8 cellular contexts compared by ENCODE assay signal in genomic region chr12:14367097-14367661, GRCh38. TPM values are rescaled to one million over a fixed set of nuclear protein-coding genes. Genes with fewer than 3 reads are reported as not detected.
A peak's percentile ranks its signal among the peaks of the same experiment; 100 is the strongest.
DNase-seq lines count a peak whose midpoint lies in the region; ATAC-seq and TF ChIP-seq lines count a peak whose summit lies in the region.

No MANE protein-coding gene starts in this region.

- H3K27ac ChIP-seq in HCT116 (ENCODE audit: low read depth, low read length) (peak overlapping the region; percentile 99; the same call in 1 of the 2 replicates), breast epithelium (peak overlapping the region; percentile 97 to 99), urinary bladder (ENCODE audit: low read depth) (peak overlapping the region; percentile 38)

- H3K4me1 Mint-ChIP-seq in activated CD8-positive, alpha-beta memory T cell treated with anti-CD3 and anti-CD28 coated beads, Interleukin-2, amount 10 ng/mL, durations not matched to agents 7 days and 5 days, result peaks cover 45% of the 10 kb centered on the region

- CTCF ChIA-PET in activated CD8-positive, alpha-beta memory T cell treated with anti-CD3 and anti-CD28 coated beads, Interleukin-2, amount 10 ng/mL, durations not matched to agents 7 days and 5 days (lab: Charles Lee), result interaction anchor here (1.8 to 3.1 kb wide), 3 partner anchors 19 to 402 kb away, joined by 8 to 58 read pairs (median 19); no protein-coding TSS in a partner anchor
- CTCF ChIA-PET in HCT116 (lab: Charles Lee), result interaction anchor here (2.1 kb wide), 1 partner anchor 129 kb away, joined by 9 read pairs; no protein-coding TSS in a partner anchor

- TF ChIP-seq RAD21 in HCT116 (IDR thresholded peaks at IDR 0.05; ENCODE audit: low read depth), result no peak

- H3K4me1 ChIP-seq in HCT116 (ENCODE audit: control insufficient read depth in 1 of 2, insufficient read depth in 2 of 2, low read length in 2 of 2) (peaks cover 2 to 25% of the 10 kb centered on the region in 2 experiments; a peak in 3 of 4 replicates), breast epithelium (no peaks in the 10 kb centered on the region), urinary bladder (ENCODE audit: insufficient read depth) (no peaks in the 10 kb centered on the region)

- DNase-seq in activated CD8-positive, alpha-beta memory T cell treated with anti-CD3 and anti-CD28 coated beads, Interleukin-2, amount 10 ng/mL, durations not matched to agents 7 days and 5 days, result no peak
- no peak for DNase-seq in activated CD8-positive, alpha-beta memory T cell treated with anti-CD3 and anti-CD28 coated beads, Interleukin-2, amount 50 U/mL, for 4 hours
- DNase-seq in HCT116 (ENCODE audit: low read depth, low spot score) (no peak), NCI-H526 (lab: John Stamatoyannopoulos, UW) (peak; percentile 34 to 36), breast epithelium (ENCODE audit: low spot score in 2 of 2) (no peak), lung microvascular endothelial cell (ENCODE audit: low read depth in 2 of 2) (peak; percentile 47 to 65), DMS153 treated with DMSO at 0.1 percent for 48 hours (lab: John Stamatoyannopoulos, UW; ENCODE audit: unreplicated experiment) (no peak)

- TF ChIP-seq POLR2A in HCT116 (IDR thresholded peaks at IDR 0.05; ENCODE audit: borderline replicate concordance, extremely low read depth, insufficient read depth, insufficient read length), result no peak
- no peak for TF ChIP-seq POLR2A in breast epithelium (IDR thresholded peaks at IDR 0.05)

- H3K9me2 ChIP-seq in HCT116 (ENCODE audit: insufficient read depth), result no peaks in the 10 kb centered on the region

- POLR2A ChIA-PET in HCT116 (lab: Charles Lee), result interaction anchor here (2.6 kb wide), 1 partner anchor 18 kb away, joined by 18 read pairs; no protein-coding TSS in a partner anchor

- no TSS peak for BruUV-seq in HCT116 (replicated peaks; lab: Mats Ljungman, UMichigan)

- TF ChIP-seq CTCF in HCT116 (IDR thresholded peaks at IDR 0.05 in 2 of 3, conservative IDR thresholded peaks at IDR 0.05 in 1 of 3; ENCODE audit: borderline replicate concordance in 1 of 3, insufficient read depth in 1 of 3, low read depth in 2 of 3, low read length in 2 of 3) (no peak), breast epithelium (IDR thresholded peaks at IDR 0.05) (no peak)

- ATAC-seq in activated CD8-positive, alpha-beta memory T cell treated with anti-CD3 and anti-CD28 coated beads, Interleukin-2, amount 10 ng/mL, durations not matched to agents 7 days and 5 days, result peak; percentile 9
- no peak for ATAC-seq in HCT116

- H3K4me3 Mint-ChIP-seq in activated CD8-positive, alpha-beta memory T cell treated with anti-CD3 and anti-CD28 coated beads, Interleukin-2, amount 10 ng/mL, durations not matched to agents 7 days and 5 days, result peak overlapping the region; percentile 80

- intact Hi-C loops in HCT116 (cut with micrococcal nuclease), result loop anchor here (5.0 kb wide), 1 partner anchor 35 kb away; no protein-coding TSS in a partner anchor
- intact Hi-C loops in breast epithelium (cut with DNase I; ENCODE audit: low total_unique reads), result loop anchor here (5.0 kb wide), 1 partner anchor 105 kb away; no protein-coding TSS in a partner anchor

- 16% methylated on average over 6 of the region's 6 CpGs for WGBS in urinary bladder

- peaks cover 32% of the 10 kb centered on the region for H3K36me3 Mint-ChIP-seq in activated CD8-positive, alpha-beta memory T cell treated with anti-CD3 and anti-CD28 coated beads, Interleukin-2, amount 10 ng/mL, durations not matched to agents 7 days and 5 days

- H4K20me1 ChIP-seq in HCT116 (ENCODE audit: insufficient read depth), result no peaks in the 10 kb centered on the region

- H3K36me3 ChIP-seq in HCT116 (ENCODE audit: control insufficient read depth in 1 of 2, insufficient read depth in 2 of 2, low read length in 2 of 2) (no peaks in the 10 kb centered on the region), breast epithelium (no peaks in the 10 kb centered on the region), urinary bladder (ENCODE audit: insufficient read depth) (no peaks in the 10 kb centered on the region)

- H3K27ac Mint-ChIP-seq in activated CD8-positive, alpha-beta memory T cell treated with anti-CD3 and anti-CD28 coated beads, Interleukin-2, amount 10 ng/mL, durations not matched to agents 7 days and 5 days, result peak overlapping the region; percentile 97

- peak overlapping the region; percentile 66; the same call in 1 of the 2 replicates for H3K4me2 ChIP-seq in HCT116 (ENCODE audit: low read length)

- RAD21 ChIA-PET in HCT116 (lab: Charles Lee; ENCODE audit: low non-redundant PET in 1 of 2, low total read pairs in 2 of 2, uncharacterized antibody in 2 of 2, unreplicated experiment in 2 of 2), result no interaction called here

- no peak overlapping the region for H3K9ac ChIP-seq in HCT116 (ENCODE audit: low read length)

- H2AFZ ChIP-seq in HCT116 (ENCODE audit: low read depth, low read length, poor library complexity, severe bottlenecking), result no peak overlapping the region

- peaks cover 56% of the 10 kb centered on the region for H3K79me2 ChIP-seq in HCT116 (ENCODE audit: insufficient read depth, low read length)

- peaks cover 3% of the 10 kb centered on the region for H3K27me3 Mint-ChIP-seq in activated CD8-positive, alpha-beta memory T cell treated with anti-CD3 and anti-CD28 coated beads, Interleukin-2, amount 10 ng/mL, durations not matched to agents 7 days and 5 days

- H3K9me3 ChIP-seq in HCT116 (ENCODE audit: control insufficient read depth in 1 of 2, insufficient read depth in 1 of 2, low read depth in 1 of 2, low read length in 2 of 2) (no peaks in the 10 kb centered on the region), breast epithelium (no peaks in the 10 kb centered on the region)

- no peaks in the 10 kb centered on the region for H3K27me3 ChIP-seq in HCT116 (ENCODE audit: insufficient read depth, low read length)
- H3K27me3 ChIP-seq in breast epithelium, result no peaks in the 10 kb centered on the region

- H3K4me3 ChIP-seq in HCT116 (replicated peaks in 1 of 2; ENCODE audit: low read depth in 1 of 2, low read length in 2 of 2) (no peak overlapping the region), breast epithelium (peak overlapping the region; percentile 74 to 75 (median 75)), urinary bladder (ENCODE audit: low read depth, low read length) (peak overlapping the region; percentile 40)

- H3K9me3 Mint-ChIP-seq in activated CD8-positive, alpha-beta memory T cell treated with anti-CD3 and anti-CD28 coated beads, Interleukin-2, amount 10 ng/mL, durations not matched to agents 7 days and 5 days (ENCODE audit: low read depth), result no peaks in the 10 kb centered on the region

TF ChIP-seq in HCT116, 20 proteins besides CTCF, POLR2A, EP300 and RAD21 (continues in another document):
- no peak for TF ChIP-seq EZH2 (IDR thresholded peaks at IDR 0.05)
- TF ChIP-seq SRF (IDR thresholded peaks at IDR 0.05; ENCODE audit: low read depth), result no peak
- TF ChIP-seq ELF1 (IDR thresholded peaks at IDR 0.05; ENCODE audit: borderline replicate concordance, low read depth), result no peak
- no peak for TF ChIP-seq EGR1 (IDR thresholded peaks at IDR 0.05; ENCODE audit: low read depth)
- TF ChIP-seq MAX (IDR thresholded peaks at IDR 0.05), result no peak
- TF ChIP-seq EZH2phosphoT487 (IDR thresholded peaks at IDR 0.05; ENCODE audit: borderline replicate concordance), result no peak
- no peak for TF ChIP-seq ZNF274 (IDR thresholded peaks at IDR 0.05; ENCODE audit: low read depth, low read length)
- TF ChIP-seq JUND (IDR thresholded peaks at IDR 0.05), result no peak
- no peak for TF ChIP-seq FOSL1 (IDR thresholded peaks at IDR 0.05; ENCODE audit: low read depth)
- TF ChIP-seq CEBPB (IDR thresholded peaks at IDR 0.05; ENCODE audit: low read depth), result no peak
- TF ChIP-seq ZFX (IDR thresholded peaks at IDR 0.05), result no peak
- TF ChIP-seq SIN3A (IDR thresholded peaks at IDR 0.05; ENCODE audit: low read depth), result no peak
- TF ChIP-seq POLR2AphosphoS5 (IDR thresholded peaks at IDR 0.05; ENCODE audit: low read depth, low read length), result no peak
- TF ChIP-seq YY1 (IDR thresholded peaks at IDR 0.05; ENCODE audit: extremely low read depth, insufficient replicate concordance, low read depth, low read length), result no peak
- TF ChIP-seq TCF7L2 (IDR thresholded peaks at IDR 0.05; ENCODE audit: borderline replicate concordance, extremely low read depth, insufficient read depth, insufficient read length), result no peak
- TF ChIP-seq REST (IDR thresholded peaks at IDR 0.05; ENCODE audit: low read depth), result no peak

RNA-seq across cellular contexts. Expression of gene ATF7IP, which starts 1.7 kb away (rescaled TPM):
- 100 to 1,000 TPM; 115 to 144 TPM for total RNA-seq in activated CD8-positive, alpha-beta memory T cell treated with anti-CD3 and anti-CD28 coated beads, Interleukin-2, amount 10 ng/mL, durations not matched to agents 7 days and 5 days
- 38.6 TPM for total RNA-seq in HCT116 (2021; ENCODE audit: unreplicated experiment)
- 8.4 and 9.7 TPM in 2 replicates for polyA plus RNA-seq in HCT116 (2012)
- 10 to 100 TPM; 45.4 to 81.2 (median 48.8) TPM for total RNA-seq in breast epithelium
- total RNA-seq in lung microvascular endothelial cell, result 14.6 and 15.9 TPM in 2 replicates
- 97.4 TPM for total RNA-seq in urinary bladder
- polyA plus RNA-seq in urinary bladder, result 15.5 TPM

Comparison
In these comparisons a context has a peak if more than half of its experiments do, and no peak if none do; other contexts are left out.
1. DNase-seq: peak in NCI-H526 (2 of 2) and lung microvascular endothelial cell (2 of 2); none in activated CD8-positive, alpha-beta memory T cell treated with anti-CD3 and anti-CD28 coated beads, Interleukin-2, amount 10 ng/mL, durations not matched to agents 7 days and 5 days (single experiment), activated CD8-positive, alpha-beta memory T cell treated with anti-CD3 and anti-CD28 coated beads, Interleukin-2, amount 50 U/mL, for 4 hours (single experiment), HCT116 (single experiment), breast epithelium (0 of 2) and DMS153 treated with DMSO at 0.1 percent for 48 hours (single experiment).
2. H3K27ac ChIP-seq: peak in every context shown above with its lines; median percentile 99 in HCT116; 98 in breast epithelium; 38 in urinary bladder.
3. H3K4me3 ChIP-seq: peak in breast epithelium (3 of 3) and urinary bladder (single experiment); none in HCT116 (0 of 2).